ENCODE assay signal across 13 cellular contexts in the genomic region with DNA sequence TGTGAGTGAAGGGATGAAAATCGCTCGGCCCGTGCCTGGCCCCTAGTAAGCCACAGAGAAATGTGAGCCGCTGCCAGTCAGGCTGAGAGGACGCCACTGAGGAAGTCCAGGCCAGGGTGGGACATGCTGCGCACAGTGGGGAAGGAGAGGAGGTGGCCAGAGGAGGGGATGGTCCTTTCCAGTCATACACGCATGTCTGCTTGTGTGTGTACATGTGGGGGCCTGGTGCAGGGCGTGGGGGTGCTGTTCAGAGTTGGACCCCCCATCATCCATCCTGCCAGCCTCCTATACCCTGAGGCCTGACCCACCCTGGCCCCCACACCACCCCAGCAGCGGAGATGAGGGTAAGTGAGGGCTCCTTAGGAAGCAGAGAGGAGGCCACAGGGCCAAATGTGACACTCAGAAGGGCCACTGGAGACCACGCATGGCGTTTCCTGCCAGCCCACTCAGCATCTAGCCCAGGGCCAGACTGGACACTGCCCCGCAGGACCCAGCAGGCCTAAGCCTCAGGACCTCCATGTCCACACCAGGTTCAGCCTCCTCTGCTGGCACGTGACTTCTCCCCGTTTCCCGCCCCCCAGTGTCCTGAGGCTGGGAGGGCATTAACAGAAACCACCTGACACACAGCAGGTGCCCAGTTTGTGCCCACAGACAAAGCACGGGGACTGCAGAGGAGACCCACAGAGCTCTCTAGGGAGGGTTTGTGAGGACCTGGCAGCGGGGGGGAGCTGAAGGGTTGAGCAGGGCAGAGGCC. TPM values are rescaled to one million over a fixed set of nuclear protein-coding genes. Genes with fewer than 3 reads are reported as not detected.
A peak's percentile ranks its signal among the peaks of the same experiment; 100 is the strongest.
DNase-seq lines count a peak whose midpoint lies in the region; ATAC-seq and TF ChIP-seq lines count a peak whose summit lies in the region.
"Had no signal": no experiment of that assay in that cellular context is flagged by ENCODE, and none has a peak within 500 bp of the region (broad histone marks: within the 10 kb centered on the region; RNA-seq: fewer than 3 reads in every experiment).

No MANE protein-coding gene starts in this region.

- POLR2A ChIA-PET in HEK293 (lab: Yijun Ruan, JAX): interaction anchor here (0.9 to 2.0 kb wide), 3 partner anchors 7 to 30 kb away, joined by 3 to 9 read pairs (median 5); a partner anchor contains a TSS
- POLR2A ChIA-PET in CD4-positive, alpha-beta memory T cell (lab: Charles Lee; ENCODE audit: partially characterized antibody): interaction anchor here (0.9 to 1.8 kb wide), 3 partner anchors 8 to 196 kb away, joined by 3 to 6 read pairs (median 4); a partner anchor contains a TSS
- POLR2A ChIA-PET in T-cell (lab: Charles Lee): no interaction called here

- TF ChIP-seq CTCF in BE2C (IDR thresholded peaks at IDR 0.05; ENCODE audit: low read depth, low read length) (no peak), HEK293 (tag by site-specific recombination; IDR thresholded peaks at IDR 0.05) (no peak), neural crest cell (conservative IDR thresholded peaks at IDR 0.05) (no peak)

- H3K27ac ChIP-seq in HEK293 (ENCODE audit: extremely low read depth, low read depth, low read length): 0 out of 2 replicates have a peak overlapping the region, but pooled peaks have one; percentile 11
- H3K27ac ChIP-seq in CD4-positive, alpha-beta memory T cell (ENCODE audit: low read depth, low read length): no peak overlapping the region
- H3K27ac ChIP-seq: KMS-11, PC-9 had no signal

- H3K27ac Mint-ChIP-seq in neural crest cell (ENCODE audit: unreplicated experiment) (no peak overlapping the region), T-cell (peak overlapping the region in 1 of 2 donors; percentile 39)
- H3K27ac Mint-ChIP-seq in CD4-positive, alpha-beta memory T cell: no peak overlapping the region

- intact Hi-C loops in CD4-positive, alpha-beta memory T cell (cut with micrococcal nuclease): loop anchor here (2.0 kb wide), 1 partner anchor 303 kb away; no protein-coding TSS in a partner anchor

- H3K36me3 ChIP-seq in BE2C (peaks cover 4% of the 10 kb centered on the region; the same call in 1 of the 2 replicates), HEK293 (ENCODE audit: control insufficient read depth in 2 of 2, insufficient read depth in 1 of 2, low read length in 2 of 2) (peaks cover 0 to 74% of the 10 kb centered on the region in 2 experiments; a peak in 2 of 3 replicates)
- H3K36me3 ChIP-seq in CD4-positive, alpha-beta memory T cell (ENCODE audit: insufficient read depth, low read length): peaks cover 4% of the 10 kb centered on the region

- H3K4me1 Mint-ChIP-seq in neural crest cell: no peaks in the 10 kb centered on the region
- H3K4me1 Mint-ChIP-seq in CD4-positive, alpha-beta memory T cell: peaks cover 1 to 15% (median 8%) of the 10 kb centered on the region in 4 donors
- H3K4me1 Mint-ChIP-seq in T-cell: peaks cover 9 to 17% (median 11%) of the 10 kb centered on the region in 3 donors

- H3K27me3 ChIP-seq in BE2C: no peaks in the 10 kb centered on the region
- H3K27me3 ChIP-seq in CD4-positive, alpha-beta memory T cell (ENCODE audit: insufficient read depth, low read length): no peaks in the 10 kb centered on the region
- H3K27me3 ChIP-seq: MG63 had no signal

- H3K4me1 ChIP-seq in BE2C: peaks cover 3% of the 10 kb centered on the region; the same call in 1 of the 2 replicates
- no peaks in the 10 kb centered on the region for H3K4me1 ChIP-seq in HEK293 (ENCODE audit: control insufficient read depth, insufficient read depth, low read length)
- no peaks in the 10 kb centered on the region for H3K4me1 ChIP-seq in CD4-positive, alpha-beta memory T cell (ENCODE audit: insufficient read depth, low read length)

- H3K4me3 Mint-ChIP-seq in neural crest cell (peak overlapping the region; percentile 49), T-cell (no peak overlapping the region)
- no peak overlapping the region for H3K4me3 Mint-ChIP-seq in CD4-positive, alpha-beta memory T cell

- H3K4me3 ChIP-seq in BE2C (ENCODE audit: low read depth, low read length): no peak overlapping the region
- H3K4me3 ChIP-seq in HEK293 (ENCODE audit: low read depth, low read length): no peak overlapping the region
- H3K4me3 ChIP-seq in CD4-positive, alpha-beta memory T cell (ENCODE audit: low read length in 2 of 2): no peak overlapping the region
- H3K4me3 ChIP-seq: MG63, PC-9 had no signal

- H3K9me3 Mint-ChIP-seq in neural crest cell: no peaks in the 10 kb centered on the region
- H3K9me3 Mint-ChIP-seq in CD4-positive, alpha-beta memory T cell: no peaks in the 10 kb centered on the region
- no peaks in the 10 kb centered on the region for H3K9me3 Mint-ChIP-seq in T-cell
- H3K9me3 Mint-ChIP-seq: CD8-positive, alpha-beta memory T cell had no signal

- no peak for ATAC-seq in T-cell (replicated peaks in 1 of 4)

- CTCF ChIA-PET in HEK293 (lab: Yijun Ruan, JAX): interaction anchor here (0.7 to 1.0 kb wide), 3 partner anchors 51 to 305 kb away, joined by 3 to 4 read pairs (median 3); no protein-coding TSS in a partner anchor
- CTCF ChIA-PET in CD4-positive, alpha-beta memory T cell (lab: Charles Lee; ENCODE audit: partially characterized antibody): interaction anchor here (1.0 to 3.2 kb wide), 3 partner anchors 7 to 305 kb away, joined by 3 to 16 read pairs (median 13); a partner anchor contains a TSS
- CTCF ChIA-PET in T-cell (lab: Charles Lee): interaction anchor here in 1 of 2 donors (0.9 kb wide), 1 partner anchor 32 kb away, joined by 4 read pairs; no protein-coding TSS in a partner anchor

- peak; percentile 80 for DNase-seq in NCI-H2196 (lab: John Stamatoyannopoulos, UW; ENCODE audit: unreplicated experiment)
- DNase-seq in NCI-H2196 treated with DMSO at 0.1 percent for 48 hours (lab: John Stamatoyannopoulos, UW; ENCODE audit: unreplicated experiment): no peak
- peak; percentile 7 for DNase-seq in BE2C
- no peak for DNase-seq in neural crest cell (ENCODE audit: low read depth, low spot score)
- DNase-seq in CD4-positive, alpha-beta memory T cell: no peak
- no peak for DNase-seq in T-cell
- DNase-seq in NOMO-1 (lab: John Stamatoyannopoulos, UW; ENCODE audit: unreplicated experiment in 2 of 2): no peak
- DNase-seq: CD8-positive, alpha-beta memory T cell; MG63; PC-9 had no signal

- peaks cover 5% of the 10 kb centered on the region for H3K36me3 Mint-ChIP-seq in neural crest cell (ENCODE audit: low read depth)
- H3K36me3 Mint-ChIP-seq in CD4-positive, alpha-beta memory T cell: peaks cover 8 to 27% of the 10 kb centered on the region in 2 donors
- peaks cover 12% of the 10 kb centered on the region for H3K36me3 Mint-ChIP-seq in T-cell

- H3K27me3 Mint-ChIP-seq in neural crest cell (ENCODE audit: low read depth) (peaks cover 2% of the 10 kb centered on the region), T-cell (peaks cover 0 to 7% of the 10 kb centered on the region in 2 donors)
- peaks cover 0 to 5% of the 10 kb centered on the region in 2 donors for H3K27me3 Mint-ChIP-seq in CD4-positive, alpha-beta memory T cell

- H3K9me3 ChIP-seq in BE2C: no peaks in the 10 kb centered on the region
- H3K9me3 ChIP-seq in HEK293 (ENCODE audit: control insufficient read depth, insufficient read depth, low read depth, low read length): no peaks in the 10 kb centered on the region
- no peaks in the 10 kb centered on the region for H3K9me3 ChIP-seq in CD4-positive, alpha-beta memory T cell (ENCODE audit: control insufficient read depth in 1 of 2, low read length in 2 of 2)
- H3K9me3 ChIP-seq: MG63 had no signal

TF ChIP-seq in HEK293, 187 proteins besides CTCF, POLR2A, EP300 and RAD21 (continues in another document):
- TF ChIP-seq, protein P1, sequence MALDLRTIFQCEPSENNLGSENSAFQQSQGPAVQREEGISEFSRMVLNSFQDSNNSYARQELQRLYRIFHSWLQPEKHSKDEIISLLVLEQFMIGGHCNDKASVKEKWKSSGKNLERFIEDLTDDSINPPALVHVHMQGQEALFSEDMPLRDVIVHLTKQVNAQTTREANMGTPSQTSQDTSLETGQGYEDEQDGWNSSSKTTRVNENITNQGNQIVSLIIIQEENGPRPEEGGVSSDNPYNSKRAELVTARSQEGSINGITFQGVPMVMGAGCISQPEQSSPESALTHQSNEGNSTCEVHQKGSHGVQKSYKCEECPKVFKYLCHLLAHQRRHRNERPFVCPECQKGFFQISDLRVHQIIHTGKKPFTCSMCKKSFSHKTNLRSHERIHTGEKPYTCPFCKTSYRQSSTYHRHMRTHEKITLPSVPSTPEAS (tag by site-specific recombination; IDR thresholded peaks at IDR 0.05): no peak
- TF ChIP-seq SCRT2 (tag by site-specific recombination; IDR thresholded peaks at IDR 0.05): no peak
- TF ChIP-seq ZNF837 (tag by site-specific recombination; IDR thresholded peaks at IDR 0.05): no peak
- peak; percentile 90 for TF ChIP-seq ZIC2 (tag by site-specific recombination; IDR thresholded peaks at IDR 0.05)
- no peak for TF ChIP-seq GLI4 (tag by site-specific recombination; IDR thresholded peaks at IDR 0.05)
- no peak for TF ChIP-seq ZSCAN23 (tag by site-specific recombination; IDR thresholded peaks at IDR 0.05)

RNA-seq across cellular contexts. Expression of a gene that starts 7.0 kb away (rescaled TPM):
- 22.3 TPM for polyA plus RNA-seq in BE2C (2012; ENCODE audit: insufficient read depth, insufficient read length, low read depth)
- 5.7 and 6.4 TPM in 2 replicates for total RNA-seq in neural crest cell
- total RNA-seq in CD4-positive, alpha-beta memory T cell: under 1 TPM in 1 of 2 experiments, not detected in 1; 0.80 TPM
- polyA plus RNA-seq in CD4-positive, alpha-beta memory T cell: not detected
- total RNA-seq in T-cell: under 1 TPM in 4 of 5 donors, not detected in 1; 0.15 to 0.38 (median 0.26) TPM
- polyA plus RNA-seq: CD8-positive, alpha-beta memory T cell had no signal

RNA-seq across cellular contexts. Expression of a gene that starts 7.8 kb away (rescaled TPM):
- 302 TPM for polyA plus RNA-seq in BE2C (2012; ENCODE audit: insufficient read depth, insufficient read length, low read depth)
- total RNA-seq in neural crest cell (81.9 and 88.6 TPM in 2 replicates), T-cell (100 to 1,000 TPM in 3 of 5 donors, 10 to 100 TPM in 2; 84.8 to 152 (median 128) TPM)
- 100 to 1,000 TPM; 124 to 126 TPM for total RNA-seq in CD4-positive, alpha-beta memory T cell
- 1 to 10 TPM; 6.7 to 7.3 TPM for polyA plus RNA-seq in CD4-positive, alpha-beta memory T cell

RNA-seq across cellular contexts. Expression of a gene that starts 8.4 kb away (rescaled TPM):
- 58.7 TPM for polyA plus RNA-seq in BE2C (2012; ENCODE audit: insufficient read depth, insufficient read length, low read depth)
- total RNA-seq in neural crest cell: 31.8 and 34.8 TPM in 2 replicates
- 10 to 100 TPM; 19.2 to 19.7 TPM for total RNA-seq in CD4-positive, alpha-beta memory T cell
- 10 to 100 TPM; 21.4 to 26.0 TPM for polyA plus RNA-seq in CD4-positive, alpha-beta memory T cell
- total RNA-seq in T-cell: 10 to 100 TPM; 15.0 to 22.8 (median 20.3) TPM

RNA-seq across cellular contexts. Expression of a gene that starts 19.2 kb away (rescaled TPM):
- 4.3 TPM for polyA plus RNA-seq in BE2C (2012; ENCODE audit: insufficient read depth, insufficient read length, low read depth)
- not detected in 2 replicates for total RNA-seq in neural crest cell
- not detected for total RNA-seq in CD4-positive, alpha-beta memory T cell
- not detected for polyA plus RNA-seq in CD4-positive, alpha-beta memory T cell
- total RNA-seq in T-cell: not detected
- total RNA-seq: A673; CD8-positive, alpha-beta memory T cell; PC-9 had no signal
- polyA plus RNA-seq: CD8-positive, alpha-beta memory T cell had no signal

RNA-seq across cellular contexts. Expression of a gene that starts 27.2 kb away (rescaled TPM):
- 196 TPM for polyA plus RNA-seq in BE2C (2012; ENCODE audit: insufficient read depth, insufficient read length, low read depth)
- 14.2 and 15.3 TPM in 2 replicates for total RNA-seq in neural crest cell
- not detected for total RNA-seq in CD4-positive, alpha-beta memory T cell
- not detected for polyA plus RNA-seq in CD4-positive, alpha-beta memory T cell
- under 1 TPM in 3 of 5 donors, not detected in 2; 0.25 to 0.32 (median 0.25) TPM for total RNA-seq in T-cell
- polyA plus RNA-seq: CD8-positive, alpha-beta memory T cell had no signal

Comparison
In these comparisons a context has a peak if more than half of its experiments do, and no peak if none do; other contexts are left out.
1. DNase-seq: peak in NCI-H2196 (single experiment) and BE2C (single experiment); none in NCI-H2196 treated with DMSO at 0.1 percent for 48 hours (single experiment), neural crest cell (single experiment), CD4-positive, alpha-beta memory T cell (0 of 5), T-cell (0 of 34) and NOMO-1 (0 of 2).
2. POLR2A ChIA-PET loops: an anchor here in HEK293 (0.9 to 2.0 kb wide) and CD4-positive, alpha-beta memory T cell (0.9 to 1.8 kb wide); none called in T-cell.